In the genomic region with DNA sequence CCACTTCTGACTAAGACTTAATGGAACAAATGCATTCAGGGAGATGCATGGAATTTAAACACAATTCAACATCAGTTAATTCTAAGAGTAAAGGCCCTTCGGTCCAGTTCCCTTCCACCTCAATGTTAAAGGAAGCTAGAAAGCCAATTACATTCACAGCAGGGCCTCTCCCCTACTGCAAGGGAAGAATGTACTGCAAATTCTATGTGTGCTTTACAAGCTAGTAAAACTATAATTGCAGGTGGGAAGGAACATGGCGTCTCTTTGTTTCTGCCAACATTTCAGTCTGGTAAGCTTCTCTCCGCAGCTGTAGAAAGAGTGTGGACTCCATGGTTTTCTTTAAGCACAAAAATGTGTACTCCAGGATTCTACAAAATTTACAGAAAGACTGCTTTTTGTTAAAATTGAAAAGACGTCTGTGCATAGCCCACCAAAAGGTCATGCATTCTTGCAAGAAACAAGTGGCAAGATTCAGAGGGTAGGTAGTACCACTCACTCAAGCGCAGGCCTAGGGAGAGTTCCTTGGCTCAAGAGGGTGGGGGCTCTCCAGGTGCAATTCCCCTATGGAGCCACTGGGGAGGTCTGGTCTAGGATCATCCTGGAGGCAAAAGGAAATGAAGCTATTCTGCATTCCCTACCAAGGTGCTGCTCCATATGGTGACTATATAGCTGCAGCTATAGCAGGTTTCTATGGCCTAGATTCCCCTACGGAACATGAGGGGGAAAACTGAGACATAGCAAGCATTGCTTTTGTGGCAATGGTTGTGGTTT, we compare ENCODE assay signal across 10 cellular contexts.
A peak's percentile ranks its signal among the peaks of the same experiment; 100 is the strongest.
DNase-seq lines count a peak whose midpoint lies in the region; ATAC-seq and TF ChIP-seq lines count a peak whose summit lies in the region.
"Had no signal": no experiment of that assay in that cellular context is flagged by ENCODE, and none has a peak within 500 bp of the region (broad histone marks: within the 10 kb centered on the region; RNA-seq: fewer than 3 reads in every experiment).

No MANE protein-coding gene starts in this region.

- H3K27me3 ChIP-seq in colonic mucosa: no peaks in the 10 kb centered on the region

- no peak for TF ChIP-seq POLR2A in NB4 (IDR thresholded peaks at IDR 0.05; ENCODE audit: extremely low read depth, insufficient read length)

- TF ChIP-seq CTCF in NB4 (IDR thresholded peaks at IDR 0.05; ENCODE audit: low read depth, low read length) (peak; percentile 4), colonic mucosa (IDR thresholded peaks at IDR 0.05) (peak; percentile 21), mucosa of descending colon (IDR thresholded peaks at IDR 0.05) (no peak)

- H3K9me3 ChIP-seq in colonic mucosa (no peaks in the 10 kb centered on the region), mucosa of descending colon (no peaks in the 10 kb centered on the region)

- ATAC-seq in mucosa of descending colon (peak; percentile 91), HG03135 (IDR thresholded peaks at IDR 0.05; ENCODE audit: unreplicated experiment) (no peak), GM21717 (IDR thresholded peaks at IDR 0.05; ENCODE audit: unreplicated experiment) (no peak)
- ATAC-seq: activated T-cell treated with anti-CD3 and anti-CD28 coated beads, Interleukin-2, amount 50 U/mL, for 72 hours had no signal

- H3K4me3 ChIP-seq in NB4 (ENCODE audit: low read depth, low read length) (no peak overlapping the region), colonic mucosa (no peak overlapping the region), mucosa of descending colon (no peak overlapping the region)

- H3K9ac ChIP-seq in colonic mucosa (ENCODE audit: low read depth in 2 of 2, low read length in 2 of 2): peak overlapping the region in 1 of 2 donors; percentile 65

- peak; percentile 27 for DNase-seq in DMS153 treated with DMSO at 0.1 percent for 48 hours (lab: John Stamatoyannopoulos, UW; ENCODE audit: unreplicated experiment)
- DNase-seq in NB4 (ENCODE audit: low read depth): no peak
- DNase-seq in colonic mucosa: peak; percentile 54
- DNase-seq in mucosa of descending colon: peak in 2 of 3 donors; percentile 44 to 60
- DNase-seq in activated effector memory CD4-positive, alpha-beta T cell treated with anti-CD3 and anti-CD28 coated beads, Interleukin-2, amount 50 U/mL, for 16 hours: no peak
- no peak for DNase-seq in stimulated activated CD4-positive, alpha-beta T cell treated with anti-CD3 and anti-CD28 coated beads, Interleukin-4, amount 100 ng/mL, for 24 hours
- DNase-seq: activated T-cell treated with anti-CD3 and anti-CD28 coated beads, Interleukin-2, amount 50 U/mL, for 72 hours; MV-4-11 had no signal

- peaks cover 8% of the 10 kb centered on the region for H3K4me1 ChIP-seq in colonic mucosa
- H3K4me1 ChIP-seq in mucosa of descending colon (ENCODE audit: low read depth): peaks cover 11% of the 10 kb centered on the region

- intact Hi-C loops in colonic mucosa (cut with DNase I) (no loop called here), mucosa of descending colon (cut with DNase I, micrococcal nuclease) (no loop called here)

- H3K36me3 ChIP-seq in colonic mucosa (no peaks in the 10 kb centered on the region), mucosa of descending colon (ENCODE audit: low read depth) (no peaks in the 10 kb centered on the region)

- H3K27ac ChIP-seq in colonic mucosa: peak overlapping the region; percentile 59

Comparison
In these comparisons a context has a peak if more than half of its experiments do, and no peak if none do; other contexts are left out.
1. DNase-seq: peak in DMS153 treated with DMSO at 0.1 percent for 48 hours (single experiment), colonic mucosa (single experiment) and mucosa of descending colon (2 of 3); none in NB4 (single experiment), activated effector memory CD4-positive, alpha-beta T cell treated with anti-CD3 and anti-CD28 coated beads, Interleukin-2, amount 50 U/mL, for 16 hours (single experiment) and stimulated activated CD4-positive, alpha-beta T cell treated with anti-CD3 and anti-CD28 coated beads, Interleukin-4, amount 100 ng/mL, for 24 hours (single experiment).